ENCODE assay signal across 17 cellular contexts in genomic region chr12:68028647-68029046, GRCh38. TPM values are rescaled to one million over a fixed set of nuclear protein-coding genes. Genes with fewer than 3 reads are reported as not detected.
A peak's percentile ranks its signal among the peaks of the same experiment; 100 is the strongest.
DNase-seq lines count a peak whose midpoint lies in the region; ATAC-seq and TF ChIP-seq lines count a peak whose summit lies in the region.
"Had no signal": no experiment of that assay in that cellular context is flagged by ENCODE, and none has a peak within 500 bp of the region (broad histone marks: within the 10 kb centered on the region; RNA-seq: fewer than 3 reads in every experiment).

No MANE protein-coding gene starts in this region.

- no peaks in the 10 kb centered on the region for H3K27me3 ChIP-seq in CD4-positive, alpha-beta memory T cell (ENCODE audit: insufficient read depth, low read length)
- no peaks in the 10 kb centered on the region for H3K27me3 ChIP-seq in Loucy (ENCODE audit: insufficient read depth, low read length, poor library complexity, severe bottlenecking)
- H3K27me3 ChIP-seq in tibial artery, result no peaks in the 10 kb centered on the region
- H3K27me3 ChIP-seq in smooth muscle cell (ENCODE audit: low read depth), result no peaks in the 10 kb centered on the region
- H3K27me3 ChIP-seq: BLaER1 treated with 17β-estradiol and CSF1 and Interleukin-3, amounts not matched to agents 10 nM and 100 nM had no signal

- POLR2A ChIA-PET in CD4-positive, alpha-beta memory T cell (lab: Charles Lee; ENCODE audit: partially characterized antibody), result interaction anchor here (1.3 to 2.0 kb wide), 2 partner anchors 14 to 17 kb away, joined by 3 to 5 read pairs; no protein-coding TSS in a partner anchor

- H3K4me1 Mint-ChIP-seq in activated CD8-positive, alpha-beta memory T cell treated with anti-CD3 and anti-CD28 coated beads, Interleukin-2, amount 10 ng/mL, durations not matched to agents 7 days and 5 days, result peaks cover 41% of the 10 kb centered on the region
- peaks cover 24 to 44% (median 31%) of the 10 kb centered on the region in 4 donors for H3K4me1 Mint-ChIP-seq in CD4-positive, alpha-beta memory T cell
- peaks cover 12% of the 10 kb centered on the region for H3K4me1 Mint-ChIP-seq in activated T-helper 17 cell treated with anti-CD3 and anti-CD28 coated beads, Interleukin-2, amount 50 U/mL, for 72 hours
- H3K4me1 Mint-ChIP-seq: GM23338 had no signal

- no peaks in the 10 kb centered on the region for H3K79me2 ChIP-seq in Loucy (ENCODE audit: insufficient read depth, low read length)
- no peaks in the 10 kb centered on the region for H3K79me2 ChIP-seq in smooth muscle cell (ENCODE audit: low read depth)

- CTCF ChIA-PET in activated CD8-positive, alpha-beta memory T cell treated with anti-CD3 and anti-CD28 coated beads, Interleukin-2, amount 10 ng/mL, durations not matched to agents 7 days and 5 days (lab: Charles Lee), result interaction anchor here (1.0 to 1.5 kb wide), 2 partner anchors 17 to 262 kb away, joined by 3 to 4 read pairs; no protein-coding TSS in a partner anchor
- CTCF ChIA-PET in CD4-positive, alpha-beta memory T cell (lab: Charles Lee; ENCODE audit: partially characterized antibody), result interaction anchor here (0.7 to 2.2 kb wide), 3 partner anchors 10 to 39 kb away, joined by 3 to 15 read pairs (median 4); partner anchors contain the start of gene IFNG-AS1

- H3K9me3 ChIP-seq in CD4-positive, alpha-beta memory T cell (ENCODE audit: control insufficient read depth in 1 of 2, low read length in 2 of 2), result no peaks in the 10 kb centered on the region
- H3K9me3 ChIP-seq in Loucy (ENCODE audit: insufficient read depth, low read depth, low read length) (no peaks in the 10 kb centered on the region), tibial artery (no peaks in the 10 kb centered on the region), smooth muscle cell (replicated peaks; ENCODE audit: low read depth) (no peaks in the 10 kb centered on the region)

- no peak overlapping the region for H3K4me2 ChIP-seq in Loucy (ENCODE audit: low read depth, low read length, poor library complexity, severe bottlenecking)
- H3K4me2 ChIP-seq in smooth muscle cell, result no peak overlapping the region
- H3K4me2 ChIP-seq: BLaER1 treated with 17β-estradiol and CSF1 and Interleukin-3, amounts not matched to agents 10 nM and 100 nM; GM23338 had no signal

- no peak for ATAC-seq in activated CD8-positive, alpha-beta memory T cell treated with anti-CD3 and anti-CD28 coated beads, Interleukin-2, amount 10 ng/mL, durations not matched to agents 7 days and 5 days
- no peak for ATAC-seq in activated T-helper 17 cell treated with anti-CD3 and anti-CD28 coated beads, Interleukin-2, amount 50 U/mL, for 72 hours (replicated peaks)
- ATAC-seq: GM23338 had no signal

- H3K9ac ChIP-seq in Loucy (ENCODE audit: low read depth, low read length, poor library complexity, severe bottlenecking) (no peak overlapping the region), smooth muscle cell (ENCODE audit: low read depth) (no peak overlapping the region)
- H3K9ac ChIP-seq: BLaER1 treated with 17β-estradiol and CSF1 and Interleukin-3, amounts not matched to agents 10 nM and 100 nM had no signal

- intact Hi-C loops in CD4-positive, alpha-beta memory T cell (cut with micrococcal nuclease), result no loop called here
- intact Hi-C loops in tibial artery (cut with DNase I; ENCODE audit: low total_unique reads), result no loop called here

- H4K20me1 ChIP-seq in Loucy (ENCODE audit: insufficient read depth, low read length, poor library complexity, severe bottlenecking), result no peaks in the 10 kb centered on the region
- H4K20me1 ChIP-seq in smooth muscle cell (ENCODE audit: low read depth), result no peaks in the 10 kb centered on the region
- H4K20me1 ChIP-seq: BLaER1 treated with 17β-estradiol and CSF1 and Interleukin-3, amounts not matched to agents 10 nM and 100 nM had no signal

- H3F3A ChIP-seq in Loucy (ENCODE audit: low read depth) (no peaks in the 10 kb centered on the region), smooth muscle cell (ENCODE audit: low read depth) (no peaks in the 10 kb centered on the region)

- peaks cover 3% of the 10 kb centered on the region for H3K9me3 Mint-ChIP-seq in activated CD8-positive, alpha-beta memory T cell treated with anti-CD3 and anti-CD28 coated beads, Interleukin-2, amount 10 ng/mL, durations not matched to agents 7 days and 5 days (ENCODE audit: low read depth)
- peaks cover 0 to 7% (median 5%) of the 10 kb centered on the region in 8 donors for H3K9me3 Mint-ChIP-seq in CD4-positive, alpha-beta memory T cell
- H3K9me3 Mint-ChIP-seq in activated T-helper 17 cell treated with anti-CD3 and anti-CD28 coated beads, Interleukin-2, amount 50 U/mL, for 72 hours, result no peaks in the 10 kb centered on the region
- H3K9me3 Mint-ChIP-seq: GM23338 had no signal

- peak overlapping the region; percentile 55 for H3K27ac Mint-ChIP-seq in activated CD8-positive, alpha-beta memory T cell treated with anti-CD3 and anti-CD28 coated beads, Interleukin-2, amount 10 ng/mL, durations not matched to agents 7 days and 5 days
- peak overlapping the region in 5 of 7 donors; percentile 26 to 65 (median 55) for H3K27ac Mint-ChIP-seq in CD4-positive, alpha-beta memory T cell
- H3K27ac Mint-ChIP-seq in activated T-helper 17 cell treated with anti-CD3 and anti-CD28 coated beads, Interleukin-2, amount 50 U/mL, for 72 hours, result no peak overlapping the region
- H3K27ac Mint-ChIP-seq: CD4-positive, CD25-positive, alpha-beta regulatory T cell; GM23338 had no signal

- DNase-seq in activated CD8-positive, alpha-beta memory T cell treated with anti-CD3 and anti-CD28 coated beads, Interleukin-2, amount 10 ng/mL, durations not matched to agents 7 days and 5 days, result no peak
- no peak for DNase-seq in activated CD8-positive, alpha-beta memory T cell treated with anti-CD3 and anti-CD28 coated beads, Interleukin-2, amount 50 U/mL, for 48 hours
- DNase-seq in CD4-positive, alpha-beta memory T cell, result no peak
- DNase-seq in tibial artery (no peak), smooth muscle cell (lab: John Stamatoyannopoulos, UW; ENCODE audit: unreplicated experiment) (no peak), cerebellar nuclear complex (lab: John Stamatoyannopoulos, UW) (no peak)
- DNase-seq: ACHN; CD4-positive, CD25-positive, alpha-beta regulatory T cell; DMS79; EL; H7 had no signal

- no peak overlapping the region for H3K4me3 ChIP-seq in CD4-positive, alpha-beta memory T cell (ENCODE audit: low read length in 2 of 2)
- H3K4me3 ChIP-seq in Loucy (ENCODE audit: low read length, poor library complexity, severe bottlenecking) (no peak overlapping the region), tibial artery (no peak overlapping the region), smooth muscle cell (no peak overlapping the region)
- H3K4me3 ChIP-seq: BLaER1 treated with 17β-estradiol and CSF1 and Interleukin-3, amounts not matched to agents 10 nM and 100 nM; GM23338 had no signal

- peaks cover 19% of the 10 kb centered on the region for H3K36me3 Mint-ChIP-seq in activated CD8-positive, alpha-beta memory T cell treated with anti-CD3 and anti-CD28 coated beads, Interleukin-2, amount 10 ng/mL, durations not matched to agents 7 days and 5 days
- peaks cover 5 to 21% of the 10 kb centered on the region in 2 donors for H3K36me3 Mint-ChIP-seq in CD4-positive, alpha-beta memory T cell
- H3K36me3 Mint-ChIP-seq in activated T-helper 17 cell treated with anti-CD3 and anti-CD28 coated beads, Interleukin-2, amount 50 U/mL, for 72 hours (ENCODE audit: low read depth), result no peaks in the 10 kb centered on the region

- WGBS in smooth muscle cell (ENCODE audit: low lambda C conversion rate), result 88% methylated on average over 7 of the region's 7 CpGs

- peak overlapping the region; percentile 9 for H3K4me3 Mint-ChIP-seq in activated CD8-positive, alpha-beta memory T cell treated with anti-CD3 and anti-CD28 coated beads, Interleukin-2, amount 10 ng/mL, durations not matched to agents 7 days and 5 days
- H3K4me3 Mint-ChIP-seq in CD4-positive, alpha-beta memory T cell, result peak overlapping the region in 7 of 8 donors; percentile 1 to 70 (median 54)
- peak overlapping the region; percentile 0 for H3K4me3 Mint-ChIP-seq in activated T-helper 17 cell treated with anti-CD3 and anti-CD28 coated beads, Interleukin-2, amount 50 U/mL, for 72 hours
- H3K4me3 Mint-ChIP-seq: CD4-positive, CD25-positive, alpha-beta regulatory T cell; GM23338 had no signal

- H2AFZ ChIP-seq in Loucy (ENCODE audit: low read length), result 0 out of 2 replicates have a peak overlapping the region, but pooled peaks have one; percentile 2
- H2AFZ ChIP-seq in smooth muscle cell (ENCODE audit: low read depth), result no peak overlapping the region
- H2AFZ ChIP-seq: GM23338 had no signal

- H3K27me3 Mint-ChIP-seq in activated CD8-positive, alpha-beta memory T cell treated with anti-CD3 and anti-CD28 coated beads, Interleukin-2, amount 10 ng/mL, durations not matched to agents 7 days and 5 days, result no peaks in the 10 kb centered on the region
- H3K27me3 Mint-ChIP-seq in CD4-positive, alpha-beta memory T cell, result no peaks in the 10 kb centered on the region
- peaks cover 13% of the 10 kb centered on the region for H3K27me3 Mint-ChIP-seq in activated T-helper 17 cell treated with anti-CD3 and anti-CD28 coated beads, Interleukin-2, amount 50 U/mL, for 72 hours

- H3K36me3 ChIP-seq in CD4-positive, alpha-beta memory T cell (ENCODE audit: insufficient read depth, low read length), result no peaks in the 10 kb centered on the region
- H3K36me3 ChIP-seq in Loucy (ENCODE audit: insufficient read depth, low read length) (no peaks in the 10 kb centered on the region), tibial artery (no peaks in the 10 kb centered on the region), smooth muscle cell (ENCODE audit: low read depth) (no peaks in the 10 kb centered on the region)
- H3K36me3 ChIP-seq: BLaER1 treated with 17β-estradiol and CSF1 and Interleukin-3, amounts not matched to agents 10 nM and 100 nM had no signal

- H3K9me2 ChIP-seq in Loucy (replicated peaks; ENCODE audit: low read depth, low read length), result no peaks in the 10 kb centered on the region

- H3K4me1 ChIP-seq in CD4-positive, alpha-beta memory T cell (ENCODE audit: insufficient read depth, low read length), result peaks cover 25% of the 10 kb centered on the region
- H3K4me1 ChIP-seq in Loucy (ENCODE audit: insufficient read depth, low read length, poor library complexity, severe bottlenecking), result peaks cover 21% of the 10 kb centered on the region
- H3K4me1 ChIP-seq in tibial artery, result no peaks in the 10 kb centered on the region
- H3K4me1 ChIP-seq in smooth muscle cell (ENCODE audit: low read depth), result no peaks in the 10 kb centered on the region

- H3K27ac ChIP-seq in CD4-positive, alpha-beta memory T cell (ENCODE audit: low read depth, low read length), result no peak overlapping the region
- H3K27ac ChIP-seq in tibial artery (no peak overlapping the region), smooth muscle cell (ENCODE audit: low read depth) (no peak overlapping the region)
- H3K27ac ChIP-seq: BLaER1 treated with 17β-estradiol and CSF1 and Interleukin-3, amounts not matched to agents 10 nM and 100 nM had no signal

- TF ChIP-seq CTCF in Loucy (conservative IDR thresholded peaks at IDR 0.05; ENCODE audit: low read length) (no peak), tibial artery (IDR thresholded peaks at IDR 0.05) (no peak), smooth muscle cell (IDR thresholded peaks at IDR 0.05; ENCODE audit: borderline replicate concordance, insufficient read depth, poor library complexity, severe bottlenecking) (no peak)

RNA-seq across cellular contexts. Expression of gene IFNG-AS1, which starts 39.4 kb away (rescaled TPM):
- under 1 TPM in 1 of 2 experiments, not detected in 1; 0.38 TPM for total RNA-seq in activated CD8-positive, alpha-beta memory T cell treated with anti-CD3 and anti-CD28 coated beads, Interleukin-2, amount 10 ng/mL, durations not matched to agents 7 days and 5 days
- 10 to 100 TPM; 11.7 to 14.5 TPM for total RNA-seq in CD4-positive, alpha-beta memory T cell
- 10 to 100 TPM in 1 of 2 donors, 1 to 10 TPM in 1; 4.6 to 11.3 TPM for polyA plus RNA-seq in CD4-positive, alpha-beta memory T cell
- total RNA-seq in activated T-helper 17 cell treated with anti-CD3 and anti-CD28 coated beads, Interleukin-2, amount 50 U/mL, for 72 hours, result not detected
- 0.49 and 0.76 TPM in 2 replicates for total RNA-seq in smooth muscle cell
- polyA plus RNA-seq in smooth muscle cell, result 0.11 TPM in 1 of 2 replicates, not detected in the other
- total RNA-seq: A172, GM23338, H7, HT-29 had no signal
- polyA plus RNA-seq: GM23338 had no signal

Comparison
In these comparisons a context has a peak if more than half of its experiments do, and no peak if none do; other contexts are left out.
1. H3K4me3 Mint-ChIP-seq: peak in every context shown above with its lines; median percentile 54 in CD4-positive, alpha-beta memory T cell; 9 in activated CD8-positive, alpha-beta memory T cell treated with anti-CD3 and anti-CD28 coated beads, Interleukin-2, amount 10 ng/mL, durations not matched to agents 7 days and 5 days; 0 in activated T-helper 17 cell treated with anti-CD3 and anti-CD28 coated beads, Interleukin-2, amount 50 U/mL, for 72 hours.